Comparison of ENCODE assay signal across 18 cellular contexts in the genomic region with DNA sequence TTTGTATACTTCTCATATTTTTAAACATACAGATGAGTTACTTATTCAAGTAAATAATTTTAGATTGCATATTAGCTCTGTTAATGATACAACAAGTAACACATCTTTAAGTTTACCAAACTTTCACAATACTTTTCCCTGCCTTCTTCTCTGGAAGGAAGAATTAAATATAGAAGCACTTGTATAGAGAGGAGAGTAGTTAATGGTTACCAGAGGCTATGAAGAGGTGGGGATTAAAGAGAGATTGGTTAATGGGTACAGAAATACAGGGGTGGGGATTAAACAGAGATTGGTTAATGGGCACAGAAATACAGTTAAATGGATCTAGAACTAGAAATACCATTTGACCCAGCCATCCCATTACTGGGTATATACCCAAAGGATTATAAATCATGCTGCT. TPM values are rescaled to one million over a fixed set of nuclear protein-coding genes. Genes with fewer than 3 reads are reported as not detected.
DNase-seq lines count a peak whose midpoint lies in the region; ATAC-seq and TF ChIP-seq lines count a peak whose summit lies in the region.
"Had no signal": no experiment of that assay in that cellular context is flagged by ENCODE, and none has a peak within 500 bp of the region (broad histone marks: within the 10 kb centered on the region; RNA-seq: fewer than 3 reads in every experiment).

No MANE protein-coding gene starts in this region.

- H3K27me3 ChIP-seq in lower lobe of right lung (ENCODE audit: low read depth) (no peaks in the 10 kb centered on the region), upper lobe of right lung (no peaks in the 10 kb centered on the region)

- H3K27ac ChIP-seq in lower lobe of right lung: no peak overlapping the region
- H3K27ac ChIP-seq in upper lobe of right lung: no peak overlapping the region

- no peak for TF ChIP-seq CTCF in lower lobe of right lung (IDR thresholded peaks at IDR 0.05)
- no peak for TF ChIP-seq CTCF in upper lobe of right lung (IDR thresholded peaks at IDR 0.05)

- H3K36me3 ChIP-seq in lower lobe of right lung (no peaks in the 10 kb centered on the region), upper lobe of right lung (no peaks in the 10 kb centered on the region)

- H3K4me3 ChIP-seq in lower lobe of right lung: no peak overlapping the region
- H3K4me3 ChIP-seq in upper lobe of right lung: no peak overlapping the region
- H3K4me3 ChIP-seq: GM12878 had no signal

- peak; percentile 59 to 78 for ATAC-seq in lower lobe of right lung
- ATAC-seq in upper lobe of right lung: peak; percentile 69
- ATAC-seq: GM12878 had no signal

- intact Hi-C loops in lower lobe of right lung (cut with DNase I) (no loop called here), upper lobe of right lung (cut with DNase I) (no loop called here)

- DNase-seq in kidney tubule cell (ENCODE audit: low spot score) (peak; percentile 6), lower lobe of right lung (no peak), upper lobe of right lung (no peak), retina (no peak), NCI-H1930 (lab: John Stamatoyannopoulos, UW) (no peak)
- no peak for DNase-seq in activated naive CD4-positive, alpha-beta T cell treated with Interleukin-2 at 50 U/mL for 16 hours
- DNase-seq: C1 segment of cervical spinal cord; CD4-positive, alpha-beta memory T cell; COR-L47; DMS 273 treated with DMSO at 0.1 percent for 48 hours; DMS79; EL; GDM1; GOT3; HCEC 1CT had no signal

- no peaks in the 10 kb centered on the region for H3K9me3 ChIP-seq in lower lobe of right lung
- no peaks in the 10 kb centered on the region for H3K9me3 ChIP-seq in upper lobe of right lung

- H3K4me1 ChIP-seq in lower lobe of right lung (no peaks in the 10 kb centered on the region), upper lobe of right lung (no peaks in the 10 kb centered on the region)

RNA-seq across cellular contexts. Expression of a gene that starts 20.0 kb away (rescaled TPM):
- total RNA-seq in lower lobe of right lung (0.53 TPM), upper lobe of right lung (1.2 TPM)
- total RNA-seq: A172; A673; CD4-positive, alpha-beta memory T cell; GM12878 had no signal

RNA-seq across cellular contexts. Expression of a gene that starts 59.9 kb away (rescaled TPM):
- total RNA-seq in lower lobe of right lung (not detected), upper lobe of right lung (not detected)
- total RNA-seq: A172; CD4-positive, alpha-beta memory T cell; GM12878 had no signal
